Comparison of ENCODE assay signal across 1 cellular context in genomic region chr11:34105079-34105956, GRCh38.
A peak's percentile ranks its signal among the peaks of the same experiment; 100 is the strongest.
TF ChIP-seq lines count a peak whose summit lies in the region.

Gene NAT10 (plus strand): TSS chr11:34105629. CDS start chr11:34108226, 2,597 bp downstream.

TF ChIP-seq in HepG2, 621 proteins besides CTCF, POLR2A, EP300 and RAD21 (continued from another document and continues in another):
- TF ChIP-seq TFAP4 (IDR thresholded peaks at IDR 0.05; ENCODE audit: borderline replicate concordance, low read depth) (peak; percentile 94), KLF11 (CRISPR knock-in tag; IDR thresholded peaks at IDR 0.05) (peak; percentile 92), MED13 (CRISPR knock-in tag; IDR thresholded peaks at IDR 0.05) (peak; percentile 47; the same call in 1 of the 2 replicates), KDM3A (CRISPR knock-in tag; IDR thresholded peaks at IDR 0.05; ENCODE audit: low read depth) (peak; percentile 94; the same call in 1 of the 2 replicates), ZNF234 (CRISPR knock-in tag; conservative IDR thresholded peaks at IDR 0.05) (0 out of 2 replicates have a peak, but pooled peaks have one; percentile 20), DNMT1 (CRISPR knock-in tag; IDR thresholded peaks at IDR 0.05) (peak; percentile 70), NAIF1 (CRISPR knock-in tag; IDR thresholded peaks at IDR 0.05; ENCODE audit: borderline replicate concordance) (peak; percentile 56; the same call in 1 of the 2 replicates), ZNF3 (CRISPR knock-in tag; IDR thresholded peaks at IDR 0.05) (no peak), SP5 (CRISPR knock-in tag; IDR thresholded peaks at IDR 0.05; ENCODE audit: borderline replicate concordance, low read depth) (no peak), RFXANK (CRISPR knock-in tag; IDR thresholded peaks at IDR 0.05) (peak; percentile 77; the same call in 1 of the 2 replicates), ZNF501 (CRISPR knock-in tag; IDR thresholded peaks at IDR 0.05) (peak; percentile 87; the same call in 1 of the 2 replicates), RARG (CRISPR knock-in tag; IDR thresholded peaks at IDR 0.05; ENCODE audit: low read depth) (peak; percentile 29; the same call in 1 of the 2 replicates), FOXO1 (CRISPR knock-in tag; IDR thresholded peaks at IDR 0.05) (peak; percentile 53; the same call in 1 of the 2 replicates), CBX2 (IDR thresholded peaks at IDR 0.05; ENCODE audit: low read depth, low read length) (no peak), CBX2 (CRISPR knock-in tag; IDR thresholded peaks at IDR 0.05; ENCODE audit: low read depth) (no peak), KAT7 (CRISPR knock-in tag; IDR thresholded peaks at IDR 0.05; ENCODE audit: borderline replicate concordance) (peak; percentile 82; the same call in 1 of the 2 replicates), KLF16 (CRISPR knock-in tag; IDR thresholded peaks at IDR 0.05) (peak; percentile 76 to 91; a peak in 2 of 4 replicates), FOXA1 (IDR thresholded peaks at IDR 0.05) (no peak), FOXA1 (CRISPR knock-in tag; IDR thresholded peaks at IDR 0.05) (0 out of 2 replicates have a peak, but pooled peaks have one; percentile 29), E2F5 (CRISPR knock-in tag; conservative IDR thresholded peaks at IDR 0.05) (0 out of 2 replicates have a peak, but pooled peaks have one; percentile 19), TOPORS (CRISPR knock-in tag; IDR thresholded peaks at IDR 0.05) (peak; percentile 74; the same call in 1 of the 2 replicates), XRCC5 (optimal IDR thresholded peaks at IDR 0.05; ENCODE audit: low read length) (peak; percentile 72), ZNF841 (CRISPR knock-in tag; IDR thresholded peaks at IDR 0.05; ENCODE audit: borderline replicate concordance) (no peak), ZBTB38 (CRISPR knock-in tag; IDR thresholded peaks at IDR 0.05) (peak; percentile 95), ZNF253 (CRISPR knock-in tag; IDR thresholded peaks at IDR 0.05; ENCODE audit: borderline replicate concordance) (no peak), GFI1 (CRISPR knock-in tag; IDR thresholded peaks at IDR 0.05; ENCODE audit: borderline replicate concordance) (no peak), MZF1 (CRISPR knock-in tag; IDR thresholded peaks at IDR 0.05; ENCODE audit: borderline replicate concordance) (no peak), HOXA7 (CRISPR knock-in tag; IDR thresholded peaks at IDR 0.05) (no peak), TAF1 (CRISPR knock-in tag; IDR thresholded peaks at IDR 0.05) (peak; percentile 89), ZNF503 (CRISPR knock-in tag; IDR thresholded peaks at IDR 0.05) (no peak), ZNF205 (CRISPR knock-in tag; IDR thresholded peaks at IDR 0.05) (peak; percentile 54; the same call in 1 of the 2 replicates), PHF8 (CRISPR knock-in tag; IDR thresholded peaks at IDR 0.05) (peak; percentile 93), RNF2 (conservative IDR thresholded peaks at IDR 0.05; ENCODE audit: low read depth) (peak; percentile 84; the same call in 1 of the 2 replicates), MAF1 (CRISPR knock-in tag; IDR thresholded peaks at IDR 0.05; ENCODE audit: borderline replicate concordance) (no peak), SMAD9 (CRISPR knock-in tag; IDR thresholded peaks at IDR 0.05) (peak; percentile 38; the same call in 1 of the 2 replicates), ARID4A (CRISPR knock-in tag; IDR thresholded peaks at IDR 0.05; ENCODE audit: borderline replicate concordance) (peak; percentile 100), HIVEP1 (CRISPR knock-in tag; IDR thresholded peaks at IDR 0.05) (no peak), ZNF788 (CRISPR knock-in tag; IDR thresholded peaks at IDR 0.05; ENCODE audit: borderline replicate concordance) (peak; percentile 90), MED1 (CRISPR knock-in tag; IDR thresholded peaks at IDR 0.05) (peak; percentile 85), PLRG1 (conservative IDR thresholded peaks at IDR 0.05) (no peak), ZNF263 (CRISPR knock-in tag; IDR thresholded peaks at IDR 0.05) (peak; percentile 74)
- TF ChIP-seq, protein P1, sequence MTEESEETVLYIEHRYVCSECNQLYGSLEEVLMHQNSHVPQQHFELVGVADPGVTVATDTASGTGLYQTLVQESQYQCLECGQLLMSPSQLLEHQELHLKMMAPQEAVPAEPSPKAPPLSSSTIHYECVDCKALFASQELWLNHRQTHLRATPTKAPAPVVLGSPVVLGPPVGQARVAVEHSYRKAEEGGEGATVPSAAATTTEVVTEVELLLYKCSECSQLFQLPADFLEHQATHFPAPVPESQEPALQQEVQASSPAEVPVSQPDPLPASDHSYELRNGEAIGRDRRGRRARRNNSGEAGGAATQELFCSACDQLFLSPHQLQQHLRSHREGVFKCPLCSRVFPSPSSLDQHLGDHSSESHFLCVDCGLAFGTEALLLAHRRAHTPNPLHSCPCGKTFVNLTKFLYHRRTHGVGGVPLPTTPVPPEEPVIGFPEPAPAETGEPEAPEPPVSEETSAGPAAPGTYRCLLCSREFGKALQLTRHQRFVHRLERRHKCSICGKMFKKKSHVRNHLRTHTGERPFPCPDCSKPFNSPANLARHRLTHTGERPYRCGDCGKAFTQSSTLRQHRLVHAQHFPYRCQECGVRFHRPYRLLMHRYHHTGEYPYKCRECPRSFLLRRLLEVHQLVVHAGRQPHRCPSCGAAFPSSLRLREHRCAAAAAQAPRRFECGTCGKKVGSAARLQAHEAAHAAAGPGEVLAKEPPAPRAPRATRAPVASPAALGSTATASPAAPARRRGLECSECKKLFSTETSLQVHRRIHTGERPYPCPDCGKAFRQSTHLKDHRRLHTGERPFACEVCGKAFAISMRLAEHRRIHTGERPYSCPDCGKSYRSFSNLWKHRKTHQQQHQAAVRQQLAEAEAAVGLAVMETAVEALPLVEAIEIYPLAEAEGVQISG (CRISPR knock-in tag; IDR thresholded peaks at IDR 0.05) = peak; percentile 94
- TF ChIP-seq, protein P2, sequence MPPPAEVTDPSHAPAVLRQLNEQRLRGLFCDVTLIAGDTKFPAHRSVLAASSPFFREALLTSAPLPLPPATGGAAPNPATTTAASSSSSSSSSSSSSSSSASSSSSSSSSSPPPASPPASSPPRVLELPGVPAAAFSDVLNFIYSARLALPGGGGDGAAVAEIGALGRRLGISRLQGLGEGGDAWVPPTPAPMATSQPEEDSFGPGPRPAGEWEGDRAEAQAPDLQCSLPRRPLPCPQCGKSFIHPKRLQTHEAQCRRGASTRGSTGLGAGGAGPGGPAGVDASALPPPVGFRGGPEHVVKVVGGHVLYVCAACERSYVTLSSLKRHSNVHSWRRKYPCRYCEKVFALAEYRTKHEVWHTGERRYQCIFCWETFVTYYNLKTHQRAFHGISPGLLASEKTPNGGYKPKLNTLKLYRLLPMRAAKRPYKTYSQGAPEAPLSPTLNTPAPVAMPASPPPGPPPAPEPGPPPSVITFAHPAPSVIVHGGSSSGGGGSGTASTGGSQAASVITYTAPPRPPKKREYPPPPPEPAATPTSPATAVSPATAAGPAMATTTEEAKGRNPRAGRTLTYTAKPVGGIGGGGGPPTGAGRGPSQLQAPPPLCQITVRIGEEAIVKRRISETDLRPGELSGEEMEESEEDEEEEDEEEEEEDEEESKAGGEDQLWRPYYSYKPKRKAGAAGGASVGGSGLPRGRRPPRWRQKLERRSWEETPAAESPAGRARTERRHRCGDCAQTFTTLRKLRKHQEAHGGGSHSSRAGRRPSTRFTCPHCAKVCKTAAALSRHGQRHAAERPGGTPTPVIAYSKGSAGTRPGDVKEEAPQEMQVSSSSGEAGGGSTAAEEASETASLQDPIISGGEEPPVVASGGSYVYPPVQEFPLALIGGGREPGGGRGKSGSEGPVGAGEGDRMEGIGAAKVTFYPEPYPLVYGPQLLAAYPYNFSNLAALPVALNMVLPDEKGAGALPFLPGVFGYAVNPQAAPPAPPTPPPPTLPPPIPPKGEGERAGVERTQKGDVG (CRISPR knock-in tag; IDR thresholded peaks at IDR 0.05; ENCODE audit: borderline replicate concordance) = peak; percentile 89; the same call in 1 of the 2 replicates
- TF ChIP-seq, protein P3, sequence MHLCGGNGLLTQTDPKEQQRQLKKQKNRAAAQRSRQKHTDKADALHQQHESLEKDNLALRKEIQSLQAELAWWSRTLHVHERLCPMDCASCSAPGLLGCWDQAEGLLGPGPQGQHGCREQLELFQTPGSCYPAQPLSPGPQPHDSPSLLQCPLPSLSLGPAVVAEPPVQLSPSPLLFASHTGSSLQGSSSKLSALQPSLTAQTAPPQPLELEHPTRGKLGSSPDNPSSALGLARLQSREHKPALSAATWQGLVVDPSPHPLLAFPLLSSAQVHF (CRISPR knock-in tag; IDR thresholded peaks at IDR 0.05) = no peak
- TF ChIP-seq, protein P4, sequence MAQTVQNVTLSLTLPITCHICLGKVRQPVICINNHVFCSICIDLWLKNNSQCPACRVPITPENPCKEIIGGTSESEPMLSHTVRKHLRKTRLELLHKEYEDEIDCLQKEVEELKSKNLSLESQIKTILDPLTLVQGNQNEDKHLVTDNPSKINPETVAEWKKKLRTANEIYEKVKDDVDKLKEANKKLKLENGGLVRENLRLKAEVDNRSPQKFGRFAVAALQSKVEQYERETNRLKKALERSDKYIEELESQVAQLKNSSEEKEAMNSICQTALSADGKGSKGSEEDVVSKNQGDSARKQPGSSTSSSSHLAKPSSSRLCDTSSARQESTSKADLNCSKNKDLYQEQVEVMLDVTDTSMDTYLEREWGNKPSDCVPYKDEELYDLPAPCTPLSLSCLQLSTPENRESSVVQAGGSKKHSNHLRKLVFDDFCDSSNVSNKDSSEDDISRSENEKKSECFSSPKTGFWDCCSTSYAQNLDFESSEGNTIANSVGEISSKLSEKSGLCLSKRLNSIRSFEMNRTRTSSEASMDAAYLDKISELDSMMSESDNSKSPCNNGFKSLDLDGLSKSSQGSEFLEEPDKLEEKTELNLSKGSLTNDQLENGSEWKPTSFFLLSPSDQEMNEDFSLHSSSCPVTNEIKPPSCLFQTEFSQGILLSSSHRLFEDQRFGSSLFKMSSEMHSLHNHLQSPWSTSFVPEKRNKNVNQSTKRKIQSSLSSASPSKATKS (CRISPR knock-in tag; IDR thresholded peaks at IDR 0.05) = no peak
- TF ChIP-seq, protein P5, sequence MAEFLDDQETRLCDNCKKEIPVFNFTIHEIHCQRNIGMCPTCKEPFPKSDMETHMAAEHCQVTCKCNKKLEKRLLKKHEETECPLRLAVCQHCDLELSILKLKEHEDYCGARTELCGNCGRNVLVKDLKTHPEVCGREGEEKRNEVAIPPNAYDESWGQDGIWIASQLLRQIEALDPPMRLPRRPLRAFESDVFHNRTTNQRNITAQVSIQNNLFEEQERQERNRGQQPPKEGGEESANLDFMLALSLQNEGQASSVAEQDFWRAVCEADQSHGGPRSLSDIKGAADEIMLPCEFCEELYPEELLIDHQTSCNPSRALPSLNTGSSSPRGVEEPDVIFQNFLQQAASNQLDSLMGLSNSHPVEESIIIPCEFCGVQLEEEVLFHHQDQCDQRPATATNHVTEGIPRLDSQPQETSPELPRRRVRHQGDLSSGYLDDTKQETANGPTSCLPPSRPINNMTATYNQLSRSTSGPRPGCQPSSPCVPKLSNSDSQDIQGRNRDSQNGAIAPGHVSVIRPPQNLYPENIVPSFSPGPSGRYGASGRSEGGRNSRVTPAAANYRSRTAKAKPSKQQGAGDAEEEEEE (CRISPR knock-in tag; IDR thresholded peaks at IDR 0.05; ENCODE audit: borderline replicate concordance) = no peak; the same call in 1 of the 2 replicates
